14 cellular contexts compared by ENCODE assay signal in genomic region chr20:13772529-13772928, GRCh38. TPM values are rescaled to one million over a fixed set of nuclear protein-coding genes. Genes with fewer than 3 reads are reported as not detected.
A peak's percentile ranks its signal among the peaks of the same experiment; 100 is the strongest.
DNase-seq lines count a peak whose midpoint lies in the region; ATAC-seq, FAIRE-seq and TF ChIP-seq lines count a peak whose summit lies in the region.
"Had no signal": no experiment of that assay in that cellular context is flagged by ENCODE, and none has a peak within 500 bp of the region (broad histone marks: within the 10 kb centered on the region; RNA-seq: fewer than 3 reads in every experiment).

No MANE protein-coding gene starts in this region.

- no peak for FAIRE-seq in endothelial cell of umbilical vein (lab: Jason Lieb, UNC)

- TF ChIP-seq CTCF in MCF 10A (IDR thresholded peaks at IDR 0.05; ENCODE audit: unreplicated experiment) (no peak), breast epithelium (IDR thresholded peaks at IDR 0.05) (no peak), endothelial cell of umbilical vein (IDR thresholded peaks at IDR 0.05; ENCODE audit: extremely low read depth in 1 of 2, insufficient read depth in 1 of 2, low read depth in 1 of 2, low read length in 2 of 2) (no peak)

- H3K4me3 ChIP-seq in breast epithelium, result no peak overlapping the region
- no peak overlapping the region for H3K4me3 ChIP-seq in endothelial cell of umbilical vein (replicated peaks in 1 of 3; ENCODE audit: insufficient read depth in 1 of 3, low read depth in 1 of 3, low read length in 3 of 3)
- H3K4me3 ChIP-seq: PC-9 had no signal

- H3K9ac ChIP-seq in endothelial cell of umbilical vein (replicated peaks; ENCODE audit: extremely low read depth, insufficient read depth, low read length), result no peak overlapping the region

- dilution Hi-C loops in endothelial cell of umbilical vein (cut with MboI; ENCODE audit: extremely low pct_ligation_motif_present, low sequenced_read_pairs), result no loop called here

- no peaks in the 10 kb centered on the region for H3K9me3 ChIP-seq in breast epithelium
- H3K9me3 ChIP-seq in endothelial cell of umbilical vein (replicated peaks; ENCODE audit: control insufficient read depth, insufficient read depth, low read length), result no peaks in the 10 kb centered on the region

- no peak overlapping the region for H3K4me3 Mint-ChIP-seq in MCF 10A (ENCODE audit: unreplicated experiment)
- H3K4me3 Mint-ChIP-seq: CD4-positive, CD25-positive, alpha-beta regulatory T cell had no signal

- no peak for ATAC-seq in HG02884 (IDR thresholded peaks at IDR 0.05; ENCODE audit: unreplicated experiment)
- ATAC-seq in HG03039 (IDR thresholded peaks at IDR 0.05; ENCODE audit: unreplicated experiment), result no peak

- no peaks in the 10 kb centered on the region for H4K20me1 ChIP-seq in endothelial cell of umbilical vein (replicated peaks; ENCODE audit: control insufficient read depth, extremely low read depth, insufficient read depth, low read length)

- peaks cover 20% of the 10 kb centered on the region for H3K4me1 Mint-ChIP-seq in MCF 10A (ENCODE audit: insufficient read depth, unreplicated experiment)

- POLR2A ChIA-PET in MCF 10A (lab: Yijun Ruan, JAX), result interaction anchor here (0.6 to 8.6 kb wide), 6 partner anchors 8 to 134 kb away, joined by 3 to 81 read pairs (median 4); partner anchors contain the start of genes ESF1, NDUFAF5 and TASP1
- POLR2A ChIA-PET in endothelial cell of umbilical vein (lab: Charles Lee), result no interaction called here

- H3K4me1 ChIP-seq in breast epithelium (no peaks in the 10 kb centered on the region), endothelial cell of umbilical vein (ENCODE audit: control insufficient read depth, extremely low read depth, insufficient read depth, low read length) (peaks cover 19% of the 10 kb centered on the region)

- intact Hi-C loops in MCF 10A (cut with micrococcal nuclease) (loop anchor here (2.0 to 10.0 kb wide), 3 partner anchors 138 to 314 kb away; partner anchors contain the start of gene TASP1), breast epithelium (cut with DNase I; ENCODE audit: low total_unique reads) (loop anchor here (10.0 kb wide), 1 partner anchor 658 kb away; no protein-coding TSS in a partner anchor), endothelial cell of umbilical vein (cut with micrococcal nuclease) (loop anchor here (1.0 to 5.0 kb wide), 5 partner anchors 225 to 845 kb away; no protein-coding TSS in a partner anchor)

- H3K79me2 ChIP-seq in endothelial cell of umbilical vein (ENCODE audit: control insufficient read depth, insufficient read depth, low read length), result peaks cover 10% of the 10 kb centered on the region

- H3K27me3 ChIP-seq in breast epithelium, result no peaks in the 10 kb centered on the region
- no peaks in the 10 kb centered on the region for H3K27me3 ChIP-seq in endothelial cell of umbilical vein (ENCODE audit: control insufficient read depth in 2 of 2, insufficient read depth in 2 of 2, low read length in 2 of 2)

- BruUV-seq in MCF 10A (replicated peaks; lab: Mats Ljungman, UMichigan) (no TSS peak), endothelial cell of umbilical vein (replicated peaks; lab: Mats Ljungman, UMichigan) (no TSS peak)

- H3K27ac Mint-ChIP-seq in MCF 10A (ENCODE audit: low read depth, unreplicated experiment), result peak overlapping the region; percentile 87
- H3K27ac Mint-ChIP-seq: CD4-positive, CD25-positive, alpha-beta regulatory T cell had no signal

- DNase-seq in MCF 10A (ENCODE audit: unreplicated experiment) (no peak), breast epithelium (ENCODE audit: low spot score in 2 of 2) (no peak), MV-4-11 (lab: John Stamatoyannopoulos, UW) (peak; percentile 11), endothelial cell of umbilical vein (ENCODE audit: low read depth, low spot score) (peak; percentile 18), GM03348 (ENCODE audit: low spot score) (no peak), Kasumi-1 (lab: John Stamatoyannopoulos, UW) (no peak)
- DNase-seq: Calu3; GDM1; GOT3; NK-92 treated with Interleukin-12 subunit alpha and Interleukin-12 subunit beta, amount 100 ng/mL, for 24 hours had no signal

- CTCF ChIA-PET in MCF 10A (lab: Yijun Ruan, JAX) (interaction anchor here (0.6 to 4.3 kb wide), 35 partner anchors 9 to 1194 kb away, joined by 3 to 31 read pairs (median 4); partner anchors contain the start of genes ESF1 and NDUFAF5), endothelial cell of umbilical vein (lab: Charles Lee) (interaction anchor here (0.6 to 3.3 kb wide), 31 partner anchors 10 to 847 kb away, joined by 3 to 38 read pairs (median 5); partner anchors contain the start of genes ESF1 and NDUFAF5)

- H3K27me3 Mint-ChIP-seq in MCF 10A (ENCODE audit: insufficient read depth, unreplicated experiment), result no peaks in the 10 kb centered on the region
- H3K27me3 Mint-ChIP-seq: CD4-positive, CD25-positive, alpha-beta regulatory T cell had no signal

- no peaks in the 10 kb centered on the region for H3K9me3 Mint-ChIP-seq in MCF 10A (ENCODE audit: unreplicated experiment)
- H3K9me3 Mint-ChIP-seq: CD4-positive, CD25-positive, alpha-beta regulatory T cell had no signal

- H3K36me3 Mint-ChIP-seq in MCF 10A (ENCODE audit: insufficient read depth, unreplicated experiment), result peaks cover 84% of the 10 kb centered on the region

- H3K27ac ChIP-seq in breast epithelium (no peak overlapping the region), endothelial cell of umbilical vein (ENCODE audit: insufficient read depth, low read depth, low read length) (peak overlapping the region; percentile 34)
- H3K27ac ChIP-seq: PC-9 had no signal

- H3K9me1 ChIP-seq in endothelial cell of umbilical vein (replicated peaks; ENCODE audit: control insufficient read depth, extremely low read depth, insufficient read depth, low read length), result no peaks in the 10 kb centered on the region

- H3K36me3 ChIP-seq in breast epithelium (no peaks in the 10 kb centered on the region), endothelial cell of umbilical vein (ENCODE audit: control insufficient read depth in 2 of 2, extremely low read depth in 1 of 2, insufficient read depth in 2 of 2, low read length in 2 of 2) (peaks cover 8 to 31% of the 10 kb centered on the region in 2 experiments)

- no peak overlapping the region for H2AFZ ChIP-seq in endothelial cell of umbilical vein (ENCODE audit: low read depth, low read length)
- H2AFZ ChIP-seq: PC-9 had no signal

- H3K4me2 ChIP-seq in endothelial cell of umbilical vein (ENCODE audit: insufficient read depth, low read length), result peak overlapping the region; percentile 41
- H3K4me2 ChIP-seq: PC-9 had no signal

- TF ChIP-seq POLR2A in breast epithelium (IDR thresholded peaks at IDR 0.05), result no peak
- TF ChIP-seq POLR2A in endothelial cell of umbilical vein (IDR thresholded peaks at IDR 0.05; ENCODE audit: low read depth, low read length), result no peak

TF ChIP-seq in endothelial cell of umbilical vein, 7 proteins besides CTCF, POLR2A, EP300 and RAD21:
- no peak for TF ChIP-seq JUN (IDR thresholded peaks at IDR 0.05; ENCODE audit: borderline replicate concordance, insufficient read depth, insufficient read length, low read depth)
- peak; percentile 62 for TF ChIP-seq FOS (IDR thresholded peaks at IDR 0.05; ENCODE audit: borderline replicate concordance, insufficient read depth, low read length)
TF ChIP-seq in endothelial cell of umbilical vein: peak in this region for 1.

RNA-seq across cellular contexts. Expression of gene ESF1, which starts 12.2 kb away (rescaled TPM):
- total RNA-seq in MCF 10A (2022) (17.4 and 21.2 TPM in 2 replicates), breast epithelium (10 to 100 TPM; 13.8 to 19.0 (median 17.7) TPM), endothelial cell of umbilical vein (15.2 and 15.5 TPM in 2 replicates)
- polyA plus RNA-seq in endothelial cell of umbilical vein, result 0.24 and 0.72 TPM in 2 replicates
- polyA plus RNA-seq in endothelial cell of umbilical vein (2011; cell fraction: cytosol; rRNA removed), result 2.2 and 2.3 TPM in 2 replicates
- polyA plus RNA-seq in endothelial cell of umbilical vein (2011; cell fraction: nucleus; rRNA removed), result 2.7 and 4.8 TPM in 2 replicates
- polyA plus RNA-seq in endothelial cell of umbilical vein (2012), result 18.8 and 21.9 TPM in 2 replicates
- polyA minus RNA-seq in endothelial cell of umbilical vein, result 0.63 and 0.74 TPM in 2 replicates
- 3.8 TPM for polyA minus RNA-seq in endothelial cell of umbilical vein (2011; cell fraction: cytosol; rRNA and poly(A)+ RNA removed)
- 4.6 and 4.9 TPM in 2 replicates for polyA minus RNA-seq in endothelial cell of umbilical vein (2011; cell fraction: nucleus; rRNA and poly(A)+ RNA removed)

RNA-seq across cellular contexts. Expression of gene NDUFAF5, which starts 12.3 kb away (rescaled TPM):
- total RNA-seq in MCF 10A (2022) (43.4 and 44.1 TPM in 2 replicates), breast epithelium (10 to 100 TPM; 15.7 to 20.5 (median 17.0) TPM), endothelial cell of umbilical vein (26.4 and 28.4 TPM in 2 replicates)
- polyA plus RNA-seq in endothelial cell of umbilical vein, result 6.1 and 9.8 TPM in 2 replicates
- 11.6 and 12.0 TPM in 2 replicates for polyA plus RNA-seq in endothelial cell of umbilical vein (2011; cell fraction: cytosol; rRNA removed)
- polyA plus RNA-seq in endothelial cell of umbilical vein (2011; cell fraction: nucleus; rRNA removed), result 25.3 and 32.6 TPM in 2 replicates
- polyA plus RNA-seq in endothelial cell of umbilical vein (2012), result 22.1 and 28.1 TPM in 2 replicates
- polyA minus RNA-seq in endothelial cell of umbilical vein, result 10.3 and 10.9 TPM in 2 replicates
- polyA minus RNA-seq in endothelial cell of umbilical vein (2011; cell fraction: cytosol; rRNA and poly(A)+ RNA removed), result 5.0 TPM
- 18.4 and 23.2 TPM in 2 replicates for polyA minus RNA-seq in endothelial cell of umbilical vein (2011; cell fraction: nucleus; rRNA and poly(A)+ RNA removed)

Comparison
In these comparisons a context has a peak if more than half of its experiments do, and no peak if none do; other contexts are left out.
1. DNase-seq: peak in MV-4-11 (single experiment) and endothelial cell of umbilical vein (single experiment); none in MCF 10A (single experiment), breast epithelium (0 of 2), GM03348 (single experiment) and Kasumi-1 (0 of 2).